Comparison of ENCODE assay signal across 8 cellular contexts in the genomic region with DNA sequence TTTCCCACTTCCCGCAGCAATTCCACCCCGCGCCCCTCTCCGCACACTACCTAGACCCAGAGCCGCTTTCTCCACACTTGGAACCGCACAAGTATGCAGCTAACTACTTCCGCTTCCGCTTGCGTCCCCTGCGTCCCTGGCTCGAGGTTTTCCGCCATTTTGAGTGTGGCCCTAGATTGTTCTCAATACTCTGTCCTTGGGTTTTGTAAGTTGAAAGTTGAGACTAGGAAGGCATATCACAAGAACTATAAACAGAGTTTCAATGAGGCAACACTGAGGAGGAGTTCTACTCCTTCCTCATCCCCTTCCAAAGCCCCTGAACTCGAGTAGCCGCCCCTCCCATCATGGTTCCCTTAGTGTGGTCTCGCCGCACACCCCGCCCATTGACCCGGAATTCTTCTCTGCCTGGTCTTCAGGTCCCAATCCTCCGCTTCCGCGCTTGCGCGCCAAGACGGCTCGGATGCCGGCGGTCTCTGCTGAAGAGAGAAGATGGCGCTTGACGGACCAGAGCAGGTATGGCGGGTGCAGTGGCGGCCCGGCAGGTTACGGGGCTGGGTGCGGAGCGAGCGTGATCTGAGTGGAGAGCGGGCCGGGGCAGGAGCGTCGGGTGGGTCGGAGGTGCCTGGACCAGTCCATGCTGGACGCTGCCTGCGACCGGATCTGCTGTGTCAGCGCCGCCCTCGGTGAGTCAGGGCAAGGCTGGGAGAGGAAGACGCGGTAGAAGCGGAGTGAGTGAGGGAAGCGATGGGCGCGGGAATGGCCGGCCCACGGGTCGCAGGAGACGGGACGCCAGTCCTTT. TPM values are rescaled to one million over a fixed set of nuclear protein-coding genes. Genes with fewer than 3 reads are reported as not detected.
A peak's percentile ranks its signal among the peaks of the same experiment; 100 is the strongest.
DNase-seq lines count a peak whose midpoint lies in the region; ATAC-seq and TF ChIP-seq lines count a peak whose summit lies in the region.

A gene with protein sequence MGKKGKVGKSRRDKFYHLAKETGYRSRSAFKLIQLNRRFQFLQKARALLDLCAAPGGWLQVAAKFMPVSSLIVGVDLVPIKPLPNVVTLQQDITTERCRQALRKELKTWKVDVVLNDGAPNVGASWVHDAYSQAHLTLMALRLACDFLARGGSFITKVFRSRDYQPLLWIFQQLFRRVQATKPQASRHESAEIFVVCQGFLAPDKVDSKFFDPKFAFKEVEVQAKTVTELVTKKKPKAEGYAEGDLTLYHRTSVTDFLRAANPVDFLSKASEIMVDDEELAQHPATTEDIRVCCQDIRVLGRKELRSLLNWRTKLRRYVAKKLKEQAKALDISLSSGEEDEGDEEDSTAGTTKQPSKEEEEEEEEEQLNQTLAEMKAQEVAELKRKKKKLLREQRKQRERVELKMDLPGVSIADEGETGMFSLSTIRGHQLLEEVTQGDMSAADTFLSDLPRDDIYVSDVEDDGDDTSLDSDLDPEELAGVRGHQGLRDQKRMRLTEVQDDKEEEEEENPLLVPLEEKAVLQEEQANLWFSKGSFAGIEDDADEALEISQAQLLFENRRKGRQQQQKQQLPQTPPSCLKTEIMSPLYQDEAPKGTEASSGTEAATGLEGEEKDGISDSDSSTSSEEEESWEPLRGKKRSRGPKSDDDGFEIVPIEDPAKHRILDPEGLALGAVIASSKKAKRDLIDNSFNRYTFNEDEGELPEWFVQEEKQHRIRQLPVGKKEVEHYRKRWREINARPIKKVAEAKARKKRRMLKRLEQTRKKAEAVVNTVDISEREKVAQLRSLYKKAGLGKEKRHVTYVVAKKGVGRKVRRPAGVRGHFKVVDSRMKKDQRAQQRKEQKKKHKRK (minus strand): TSS at position 662 of the 799 bp plus-strand sequence. CDS start 761 bp downstream, outside the sequence.
A gene (plus strand): TSS at position 430 of the 799 bp plus-strand sequence. CDS start 60 bp downstream, at position 490.

- H3K27ac Mint-ChIP-seq in activated naive CD8-positive, alpha-beta T cell = peak within 1 kb of the TSS; percentile 100
- peak within 1 kb of the TSS; percentile 100 for H3K27ac Mint-ChIP-seq in osteocyte (ENCODE audit: unreplicated experiment)

- H3K4me3 ChIP-seq in GM12864 (ENCODE audit: low read depth, low read length) (peak within 1 kb of the TSS; percentile 96), thymus (ENCODE audit: low read length) (peak within 1 kb of the TSS; percentile 86)

- H3K27ac ChIP-seq in thymus (ENCODE audit: low read depth) = peak within 1 kb of the TSS; percentile 82

- H3K4me3 Mint-ChIP-seq in activated naive CD8-positive, alpha-beta T cell = peak within 1 kb of the TSS; percentile 96
- peak within 1 kb of the TSS; percentile 98 for H3K4me3 Mint-ChIP-seq in osteocyte (ENCODE audit: unreplicated experiment)

- DNase-seq in GM12864 (ENCODE audit: low read depth) (peak; percentile 89), NCI-H1092 treated with DMSO at 0.1 percent for 48 hours (lab: John Stamatoyannopoulos, UW) (peak; percentile 99), SKM-1 (lab: John Stamatoyannopoulos, UW; ENCODE audit: unreplicated experiment) (peak; percentile 94), head of caudate nucleus (peak; percentile 96 to 99 (median 98)), osteocyte (ENCODE audit: extremely low spot score, unreplicated experiment) (peak; percentile 98)

- H3K36me3 Mint-ChIP-seq in activated naive CD8-positive, alpha-beta T cell = peaks cover 17% of the 10 kb centered on the region
- peaks cover 52% of the 10 kb centered on the region for H3K36me3 Mint-ChIP-seq in osteocyte (ENCODE audit: unreplicated experiment)

- WGBS in thymus = under 1% methylated on average over 58 of the region's 58 CpGs

- H3K27me3 Mint-ChIP-seq in activated naive CD8-positive, alpha-beta T cell = no peaks in the 10 kb centered on the region
- H3K27me3 Mint-ChIP-seq in osteocyte (ENCODE audit: unreplicated experiment) = no peaks in the 10 kb centered on the region

- intact Hi-C loops in head of caudate nucleus (cut with DNase I) = loop anchor here (5.0 kb wide), 1 partner anchor 55 kb away; a partner anchor contains a TSS

- H3K4me1 Mint-ChIP-seq in activated naive CD8-positive, alpha-beta T cell (ENCODE audit: low read depth) = peaks cover 69% of the 10 kb centered on the region
- peaks cover 27% of the 10 kb centered on the region for H3K4me1 Mint-ChIP-seq in osteocyte (ENCODE audit: unreplicated experiment)

- peaks cover 23% of the 10 kb centered on the region for H3K4me1 ChIP-seq in thymus (ENCODE audit: control insufficient read depth, insufficient read depth, low read length)

- H3K9me3 ChIP-seq in thymus (ENCODE audit: control insufficient read depth) = no peaks in the 10 kb centered on the region

- peak; percentile 93 for ATAC-seq in HG02623 (IDR thresholded peaks at IDR 0.05; ENCODE audit: unreplicated experiment)

- H3K9me3 Mint-ChIP-seq in activated naive CD8-positive, alpha-beta T cell (ENCODE audit: low read depth) = no peaks in the 10 kb centered on the region
- no peaks in the 10 kb centered on the region for H3K9me3 Mint-ChIP-seq in osteocyte (ENCODE audit: unreplicated experiment)

- H3K36me3 ChIP-seq in thymus (ENCODE audit: control insufficient read depth, insufficient read depth) = peaks cover 58% of the 10 kb centered on the region

- peak; percentile 79 for TF ChIP-seq CTCF in GM12864 (IDR thresholded peaks at IDR 0.05; ENCODE audit: low read depth, low read length, missing control alignments)
- peak; percentile 62 for TF ChIP-seq CTCF in osteocyte (IDR thresholded peaks at IDR 0.05)

- no peaks in the 10 kb centered on the region for H3K27me3 ChIP-seq in thymus (ENCODE audit: control insufficient read depth, insufficient read depth)

RNA-seq across cellular contexts. Expression of the first gene that starts in this region (rescaled TPM):
- 36.1 and 37.4 TPM in 2 replicates for total RNA-seq in osteocyte
- polyA plus RNA-seq in thymus = 21.0 TPM

RNA-seq across cellular contexts. Expression of the second gene that starts in this region (rescaled TPM):
- total RNA-seq in osteocyte = 98.5 and 106 TPM in 2 replicates
- polyA plus RNA-seq in thymus = 179 TPM

Comparison
In these comparisons a context has a peak if more than half of its experiments do, and no peak if none do; other contexts are left out.
1. Peak in every context shown above with its lines: DNase-seq, ATAC-seq, H3K4me3 ChIP-seq and H3K27ac ChIP-seq.